In the genomic region with DNA sequence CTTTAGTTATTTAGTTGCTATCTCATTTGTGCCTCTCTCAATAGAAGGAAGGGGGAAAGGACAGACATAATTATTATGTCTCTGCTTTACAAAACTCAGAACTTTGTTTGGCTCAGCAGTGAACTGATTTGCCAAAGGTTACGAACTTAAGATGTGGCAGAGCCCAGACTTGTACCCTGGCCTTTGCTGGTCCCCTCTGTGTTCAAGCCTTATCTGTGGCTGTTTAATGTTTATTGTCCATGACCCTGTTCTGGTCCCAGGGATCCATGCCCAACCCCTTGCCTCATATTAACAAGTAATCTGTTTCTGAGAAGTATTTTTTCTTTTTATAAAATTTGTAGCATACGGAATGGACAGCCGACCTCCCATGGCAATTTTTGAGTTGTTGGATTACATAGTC, we compare ENCODE assay signal across 2 cellular contexts.
TF ChIP-seq lines count a peak whose summit lies in the region.

No MANE protein-coding gene starts in this region.

TF ChIP-seq in liver, 16 proteins besides CTCF, POLR2A, EP300 and RAD21:
- TF ChIP-seq, protein P1, sequence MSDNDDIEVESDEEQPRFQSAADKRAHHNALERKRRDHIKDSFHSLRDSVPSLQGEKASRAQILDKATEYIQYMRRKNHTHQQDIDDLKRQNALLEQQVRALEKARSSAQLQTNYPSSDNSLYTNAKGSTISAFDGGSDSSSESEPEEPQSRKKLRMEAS (IDR thresholded peaks at IDR 0.05): peak; percentile 45
- TF ChIP-seq, protein P2, sequence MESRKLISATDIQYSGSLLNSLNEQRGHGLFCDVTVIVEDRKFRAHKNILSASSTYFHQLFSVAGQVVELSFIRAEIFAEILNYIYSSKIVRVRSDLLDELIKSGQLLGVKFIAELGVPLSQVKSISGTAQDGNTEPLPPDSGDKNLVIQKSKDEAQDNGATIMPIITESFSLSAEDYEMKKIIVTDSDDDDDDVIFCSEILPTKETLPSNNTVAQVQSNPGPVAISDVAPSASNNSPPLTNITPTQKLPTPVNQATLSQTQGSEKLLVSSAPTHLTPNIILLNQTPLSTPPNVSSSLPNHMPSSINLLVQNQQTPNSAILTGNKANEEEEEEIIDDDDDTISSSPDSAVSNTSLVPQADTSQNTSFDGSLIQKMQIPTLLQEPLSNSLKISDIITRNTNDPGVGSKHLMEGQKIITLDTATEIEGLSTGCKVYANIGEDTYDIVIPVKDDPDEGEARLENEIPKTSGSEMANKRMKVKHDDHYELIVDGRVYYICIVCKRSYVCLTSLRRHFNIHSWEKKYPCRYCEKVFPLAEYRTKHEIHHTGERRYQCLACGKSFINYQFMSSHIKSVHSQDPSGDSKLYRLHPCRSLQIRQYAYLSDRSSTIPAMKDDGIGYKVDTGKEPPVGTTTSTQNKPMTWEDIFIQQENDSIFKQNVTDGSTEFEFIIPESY (IDR thresholded peaks at IDR 0.05): peak; percentile 52
- TF ChIP-seq YY1 (IDR thresholded peaks at IDR 0.05): no peak
- peak; percentile 63 to 71 for TF ChIP-seq JUND (IDR thresholded peaks at IDR 0.05)
- TF ChIP-seq, protein P3, sequence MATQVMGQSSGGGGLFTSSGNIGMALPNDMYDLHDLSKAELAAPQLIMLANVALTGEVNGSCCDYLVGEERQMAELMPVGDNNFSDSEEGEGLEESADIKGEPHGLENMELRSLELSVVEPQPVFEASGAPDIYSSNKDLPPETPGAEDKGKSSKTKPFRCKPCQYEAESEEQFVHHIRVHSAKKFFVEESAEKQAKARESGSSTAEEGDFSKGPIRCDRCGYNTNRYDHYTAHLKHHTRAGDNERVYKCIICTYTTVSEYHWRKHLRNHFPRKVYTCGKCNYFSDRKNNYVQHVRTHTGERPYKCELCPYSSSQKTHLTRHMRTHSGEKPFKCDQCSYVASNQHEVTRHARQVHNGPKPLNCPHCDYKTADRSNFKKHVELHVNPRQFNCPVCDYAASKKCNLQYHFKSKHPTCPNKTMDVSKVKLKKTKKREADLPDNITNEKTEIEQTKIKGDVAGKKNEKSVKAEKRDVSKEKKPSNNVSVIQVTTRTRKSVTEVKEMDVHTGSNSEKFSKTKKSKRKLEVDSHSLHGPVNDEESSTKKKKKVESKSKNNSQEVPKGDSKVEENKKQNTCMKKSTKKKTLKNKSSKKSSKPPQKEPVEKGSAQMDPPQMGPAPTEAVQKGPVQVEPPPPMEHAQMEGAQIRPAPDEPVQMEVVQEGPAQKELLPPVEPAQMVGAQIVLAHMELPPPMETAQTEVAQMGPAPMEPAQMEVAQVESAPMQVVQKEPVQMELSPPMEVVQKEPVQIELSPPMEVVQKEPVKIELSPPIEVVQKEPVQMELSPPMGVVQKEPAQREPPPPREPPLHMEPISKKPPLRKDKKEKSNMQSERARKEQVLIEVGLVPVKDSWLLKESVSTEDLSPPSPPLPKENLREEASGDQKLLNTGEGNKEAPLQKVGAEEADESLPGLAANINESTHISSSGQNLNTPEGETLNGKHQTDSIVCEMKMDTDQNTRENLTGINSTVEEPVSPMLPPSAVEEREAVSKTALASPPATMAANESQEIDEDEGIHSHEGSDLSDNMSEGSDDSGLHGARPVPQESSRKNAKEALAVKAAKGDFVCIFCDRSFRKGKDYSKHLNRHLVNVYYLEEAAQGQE (IDR thresholded peaks at IDR 0.05): peak; percentile 55
- TF ChIP-seq HNF4A (conservative IDR thresholded peaks at IDR 0.05): peak; percentile 82 to 89
- TF ChIP-seq FOXA2 (IDR thresholded peaks at IDR 0.05): peak; percentile 43
- TF ChIP-seq HNF4G (IDR thresholded peaks at IDR 0.05): peak; percentile 38
- TF ChIP-seq NR2F2 (IDR thresholded peaks at IDR 0.05): peak; percentile 78
- TF ChIP-seq RXRA (IDR thresholded peaks at IDR 0.05): peak; percentile 88 to 94
- TF ChIP-seq SP1 (IDR thresholded peaks at IDR 0.05): peak; percentile 64
- TF ChIP-seq, protein P4, sequence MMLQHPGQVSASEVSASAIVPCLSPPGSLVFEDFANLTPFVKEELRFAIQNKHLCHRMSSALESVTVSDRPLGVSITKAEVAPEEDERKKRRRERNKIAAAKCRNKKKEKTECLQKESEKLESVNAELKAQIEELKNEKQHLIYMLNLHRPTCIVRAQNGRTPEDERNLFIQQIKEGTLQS (IDR thresholded peaks at IDR 0.05): no peak
- TF ChIP-seq FOXA1 (IDR thresholded peaks at IDR 0.05): peak; percentile 30
- no peak for TF ChIP-seq GABPA (IDR thresholded peaks at IDR 0.05 in 1 of 2, conservative IDR thresholded peaks at IDR 0.05 in 1 of 2)

TF ChIP-seq in HepG2, 621 proteins besides CTCF, POLR2A, EP300 and RAD21:
- TF ChIP-seq PITX1 (CRISPR knock-in tag; IDR thresholded peaks at IDR 0.05): no peak
- TF ChIP-seq SCMH1 (CRISPR knock-in tag; IDR thresholded peaks at IDR 0.05; ENCODE audit: borderline replicate concordance): no peak
- no peak for TF ChIP-seq IRX3 (CRISPR knock-in tag; IDR thresholded peaks at IDR 0.05; ENCODE audit: borderline replicate concordance, low read depth)
- no peak for TF ChIP-seq PHF8 (CRISPR knock-in tag; IDR thresholded peaks at IDR 0.05)
- TF ChIP-seq, protein P5, sequence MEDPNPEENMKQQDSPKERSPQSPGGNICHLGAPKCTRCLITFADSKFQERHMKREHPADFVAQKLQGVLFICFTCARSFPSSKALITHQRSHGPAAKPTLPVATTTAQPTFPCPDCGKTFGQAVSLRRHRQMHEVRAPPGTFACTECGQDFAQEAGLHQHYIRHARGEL (CRISPR knock-in tag; IDR thresholded peaks at IDR 0.05): no peak
- TF ChIP-seq, protein P6, sequence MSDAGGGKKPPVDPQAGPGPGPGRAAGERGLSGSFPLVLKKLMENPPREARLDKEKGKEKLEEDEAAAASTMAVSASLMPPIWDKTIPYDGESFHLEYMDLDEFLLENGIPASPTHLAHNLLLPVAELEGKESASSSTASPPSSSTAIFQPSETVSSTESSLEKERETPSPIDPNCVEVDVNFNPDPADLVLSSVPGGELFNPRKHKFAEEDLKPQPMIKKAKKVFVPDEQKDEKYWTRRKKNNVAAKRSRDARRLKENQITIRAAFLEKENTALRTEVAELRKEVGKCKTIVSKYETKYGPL (CRISPR knock-in tag; IDR thresholded peaks at IDR 0.05): no peak
- TF ChIP-seq ZMYM3 (CRISPR knock-in tag; IDR thresholded peaks at IDR 0.05): no peak
- TF ChIP-seq, protein P7, sequence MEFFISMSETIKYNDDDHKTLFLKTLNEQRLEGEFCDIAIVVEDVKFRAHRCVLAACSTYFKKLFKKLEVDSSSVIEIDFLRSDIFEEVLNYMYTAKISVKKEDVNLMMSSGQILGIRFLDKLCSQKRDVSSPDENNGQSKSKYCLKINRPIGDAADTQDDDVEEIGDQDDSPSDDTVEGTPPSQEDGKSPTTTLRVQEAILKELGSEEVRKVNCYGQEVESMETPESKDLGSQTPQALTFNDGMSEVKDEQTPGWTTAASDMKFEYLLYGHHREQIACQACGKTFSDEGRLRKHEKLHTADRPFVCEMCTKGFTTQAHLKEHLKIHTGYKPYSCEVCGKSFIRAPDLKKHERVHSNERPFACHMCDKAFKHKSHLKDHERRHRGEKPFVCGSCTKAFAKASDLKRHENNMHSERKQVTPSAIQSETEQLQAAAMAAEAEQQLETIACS (CRISPR knock-in tag; IDR thresholded peaks at IDR 0.05): no peak
- no peak for TF ChIP-seq POLR2AphosphoS2 (IDR thresholded peaks at IDR 0.05; ENCODE audit: low read depth, low read length)
- TF ChIP-seq RFX3 (CRISPR knock-in tag; IDR thresholded peaks at IDR 0.05): no peak
- TF ChIP-seq, protein P8, sequence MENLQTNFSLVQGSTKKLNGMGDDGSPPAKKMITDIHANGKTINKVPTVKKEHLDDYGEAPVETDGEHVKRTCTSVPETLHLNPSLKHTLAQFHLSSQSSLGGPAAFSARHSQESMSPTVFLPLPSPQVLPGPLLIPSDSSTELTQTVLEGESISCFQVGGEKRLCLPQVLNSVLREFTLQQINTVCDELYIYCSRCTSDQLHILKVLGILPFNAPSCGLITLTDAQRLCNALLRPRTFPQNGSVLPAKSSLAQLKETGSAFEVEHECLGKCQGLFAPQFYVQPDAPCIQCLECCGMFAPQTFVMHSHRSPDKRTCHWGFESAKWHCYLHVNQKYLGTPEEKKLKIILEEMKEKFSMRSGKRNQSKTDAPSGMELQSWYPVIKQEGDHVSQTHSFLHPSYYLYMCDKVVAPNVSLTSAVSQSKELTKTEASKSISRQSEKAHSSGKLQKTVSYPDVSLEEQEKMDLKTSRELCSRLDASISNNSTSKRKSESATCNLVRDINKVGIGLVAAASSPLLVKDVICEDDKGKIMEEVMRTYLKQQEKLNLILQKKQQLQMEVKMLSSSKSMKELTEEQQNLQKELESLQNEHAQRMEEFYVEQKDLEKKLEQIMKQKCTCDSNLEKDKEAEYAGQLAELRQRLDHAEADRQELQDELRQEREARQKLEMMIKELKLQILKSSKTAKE (CRISPR knock-in tag; IDR thresholded peaks at IDR 0.05; ENCODE audit: borderline replicate concordance): no peak
